ENCODE assay signal across 8 cellular contexts in the genomic region with DNA sequence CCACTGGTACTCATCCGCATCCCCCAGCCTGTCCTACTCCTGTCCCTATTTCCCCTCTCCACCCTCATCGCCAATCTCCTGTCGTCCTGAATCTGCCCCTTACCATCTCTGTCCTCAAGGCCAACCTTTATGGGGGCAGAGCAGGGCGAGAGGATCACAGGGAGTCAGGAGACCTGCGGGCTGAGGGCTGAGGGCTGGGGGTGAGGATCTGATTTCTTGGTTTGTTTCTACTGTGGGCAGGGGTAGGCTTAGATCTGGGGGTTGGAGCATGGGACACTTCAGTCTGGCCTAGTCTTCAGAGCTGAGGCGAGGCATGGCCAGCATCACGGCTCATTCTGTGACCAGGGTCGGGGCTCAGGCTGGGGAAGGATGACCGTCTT. TPM values are rescaled to one million over a fixed set of nuclear protein-coding genes. Genes with fewer than 3 reads are reported as not detected.
DNase-seq lines count a peak whose midpoint lies in the region; ATAC-seq and TF ChIP-seq lines count a peak whose summit lies in the region.

No MANE protein-coding gene starts in this region.

- TF ChIP-seq CTCF in GM12865 (IDR thresholded peaks at IDR 0.05; ENCODE audit: insufficient read depth, low read depth, low read length, missing control alignments) (no peak), VCaP (conservative IDR thresholded peaks at IDR 0.05) (no peak), fibroblast of villous mesenchyme (IDR thresholded peaks at IDR 0.05; ENCODE audit: insufficient read depth, low read depth, low read length) (no peak)

- peak overlapping the region; percentile 74 for H3K27ac ChIP-seq in VCaP

- no peak for DNase-seq in GM12865 (ENCODE audit: low read depth)
- no peak for DNase-seq in fibroblast of villous mesenchyme (ENCODE audit: low read depth)
- peak; percentile 52 for DNase-seq in retina
- no peak for DNase-seq in NCI-H1694 (lab: John Stamatoyannopoulos, UW)
- DNase-seq in ureter (ENCODE audit: low spot score), result no peak

- H3K4me3 ChIP-seq in GM12865 (ENCODE audit: low read depth, low read length) (peak overlapping the region; percentile 55), fibroblast of villous mesenchyme (ENCODE audit: low read depth, low read length) (peak overlapping the region; percentile 59)

- ATAC-seq in GM21515 (IDR thresholded peaks at IDR 0.05; ENCODE audit: unreplicated experiment), result no peak
- no peak for ATAC-seq in GM19395 (IDR thresholded peaks at IDR 0.05; ENCODE audit: unreplicated experiment)

RNA-seq across cellular contexts. Expression of a gene that starts 16.5 kb away (rescaled TPM):
- total RNA-seq in fibroblast of villous mesenchyme (73.0 and 88.9 TPM in 2 replicates), ureter (78.3 TPM)

RNA-seq across cellular contexts. Expression of a gene that starts 27.5 kb away (rescaled TPM):
- total RNA-seq in fibroblast of villous mesenchyme, result 13.0 and 16.1 TPM in 2 replicates
- 1.5 TPM for total RNA-seq in ureter

RNA-seq across cellular contexts. Expression of a gene that starts 33.8 kb away (rescaled TPM):
- total RNA-seq in fibroblast of villous mesenchyme (8.1 and 13.4 TPM in 2 replicates), ureter (6.9 TPM)

RNA-seq across cellular contexts. Expression of a gene that starts 35.4 kb away (rescaled TPM):
- total RNA-seq in fibroblast of villous mesenchyme (5.6 and 8.4 TPM in 2 replicates), ureter (108 TPM)

RNA-seq across cellular contexts. Expression of a gene that starts 56.6 kb away (rescaled TPM):
- total RNA-seq in fibroblast of villous mesenchyme (6.9 and 11.9 TPM in 2 replicates), ureter (5.8 TPM)
